ENCODE assay signal across 1 cellular context in the genomic region with DNA sequence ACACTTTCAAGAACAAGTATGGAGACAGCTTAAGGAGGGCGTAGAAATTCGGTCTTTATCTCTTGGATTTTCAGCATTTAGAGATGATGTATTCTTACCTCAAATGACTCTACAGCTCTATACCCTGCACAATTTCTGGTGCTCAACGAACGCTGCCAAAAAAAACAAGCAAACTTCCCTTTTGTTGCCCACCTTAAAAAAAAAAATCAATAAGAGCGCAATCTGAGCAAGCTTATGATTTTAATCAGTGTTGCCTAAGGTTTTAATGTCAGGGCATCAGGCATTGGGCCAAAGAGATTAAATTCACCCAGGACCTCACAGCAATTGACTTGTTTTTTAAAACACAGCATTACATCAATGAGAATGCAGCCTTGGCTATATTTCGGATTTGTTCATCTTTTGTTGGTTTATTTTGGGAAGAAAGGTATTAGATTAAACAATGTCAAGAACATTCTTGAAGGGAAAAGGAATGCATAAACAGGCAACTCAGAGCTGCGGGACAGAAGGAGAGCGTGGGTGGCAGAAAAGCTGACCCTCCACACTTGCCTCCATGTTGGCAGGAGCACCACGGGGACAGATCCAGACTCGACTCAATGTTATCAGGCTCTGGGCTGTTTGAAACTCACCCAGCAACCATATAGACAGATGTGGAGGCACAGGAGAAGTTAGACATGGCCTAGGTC.
TF ChIP-seq lines count a peak whose summit lies in the region.

No MANE protein-coding gene starts in this region.

TF ChIP-seq in GM23338, 12 proteins besides CTCF, POLR2A, EP300 and RAD21 (continued from another document):
- TF ChIP-seq, protein P1, sequence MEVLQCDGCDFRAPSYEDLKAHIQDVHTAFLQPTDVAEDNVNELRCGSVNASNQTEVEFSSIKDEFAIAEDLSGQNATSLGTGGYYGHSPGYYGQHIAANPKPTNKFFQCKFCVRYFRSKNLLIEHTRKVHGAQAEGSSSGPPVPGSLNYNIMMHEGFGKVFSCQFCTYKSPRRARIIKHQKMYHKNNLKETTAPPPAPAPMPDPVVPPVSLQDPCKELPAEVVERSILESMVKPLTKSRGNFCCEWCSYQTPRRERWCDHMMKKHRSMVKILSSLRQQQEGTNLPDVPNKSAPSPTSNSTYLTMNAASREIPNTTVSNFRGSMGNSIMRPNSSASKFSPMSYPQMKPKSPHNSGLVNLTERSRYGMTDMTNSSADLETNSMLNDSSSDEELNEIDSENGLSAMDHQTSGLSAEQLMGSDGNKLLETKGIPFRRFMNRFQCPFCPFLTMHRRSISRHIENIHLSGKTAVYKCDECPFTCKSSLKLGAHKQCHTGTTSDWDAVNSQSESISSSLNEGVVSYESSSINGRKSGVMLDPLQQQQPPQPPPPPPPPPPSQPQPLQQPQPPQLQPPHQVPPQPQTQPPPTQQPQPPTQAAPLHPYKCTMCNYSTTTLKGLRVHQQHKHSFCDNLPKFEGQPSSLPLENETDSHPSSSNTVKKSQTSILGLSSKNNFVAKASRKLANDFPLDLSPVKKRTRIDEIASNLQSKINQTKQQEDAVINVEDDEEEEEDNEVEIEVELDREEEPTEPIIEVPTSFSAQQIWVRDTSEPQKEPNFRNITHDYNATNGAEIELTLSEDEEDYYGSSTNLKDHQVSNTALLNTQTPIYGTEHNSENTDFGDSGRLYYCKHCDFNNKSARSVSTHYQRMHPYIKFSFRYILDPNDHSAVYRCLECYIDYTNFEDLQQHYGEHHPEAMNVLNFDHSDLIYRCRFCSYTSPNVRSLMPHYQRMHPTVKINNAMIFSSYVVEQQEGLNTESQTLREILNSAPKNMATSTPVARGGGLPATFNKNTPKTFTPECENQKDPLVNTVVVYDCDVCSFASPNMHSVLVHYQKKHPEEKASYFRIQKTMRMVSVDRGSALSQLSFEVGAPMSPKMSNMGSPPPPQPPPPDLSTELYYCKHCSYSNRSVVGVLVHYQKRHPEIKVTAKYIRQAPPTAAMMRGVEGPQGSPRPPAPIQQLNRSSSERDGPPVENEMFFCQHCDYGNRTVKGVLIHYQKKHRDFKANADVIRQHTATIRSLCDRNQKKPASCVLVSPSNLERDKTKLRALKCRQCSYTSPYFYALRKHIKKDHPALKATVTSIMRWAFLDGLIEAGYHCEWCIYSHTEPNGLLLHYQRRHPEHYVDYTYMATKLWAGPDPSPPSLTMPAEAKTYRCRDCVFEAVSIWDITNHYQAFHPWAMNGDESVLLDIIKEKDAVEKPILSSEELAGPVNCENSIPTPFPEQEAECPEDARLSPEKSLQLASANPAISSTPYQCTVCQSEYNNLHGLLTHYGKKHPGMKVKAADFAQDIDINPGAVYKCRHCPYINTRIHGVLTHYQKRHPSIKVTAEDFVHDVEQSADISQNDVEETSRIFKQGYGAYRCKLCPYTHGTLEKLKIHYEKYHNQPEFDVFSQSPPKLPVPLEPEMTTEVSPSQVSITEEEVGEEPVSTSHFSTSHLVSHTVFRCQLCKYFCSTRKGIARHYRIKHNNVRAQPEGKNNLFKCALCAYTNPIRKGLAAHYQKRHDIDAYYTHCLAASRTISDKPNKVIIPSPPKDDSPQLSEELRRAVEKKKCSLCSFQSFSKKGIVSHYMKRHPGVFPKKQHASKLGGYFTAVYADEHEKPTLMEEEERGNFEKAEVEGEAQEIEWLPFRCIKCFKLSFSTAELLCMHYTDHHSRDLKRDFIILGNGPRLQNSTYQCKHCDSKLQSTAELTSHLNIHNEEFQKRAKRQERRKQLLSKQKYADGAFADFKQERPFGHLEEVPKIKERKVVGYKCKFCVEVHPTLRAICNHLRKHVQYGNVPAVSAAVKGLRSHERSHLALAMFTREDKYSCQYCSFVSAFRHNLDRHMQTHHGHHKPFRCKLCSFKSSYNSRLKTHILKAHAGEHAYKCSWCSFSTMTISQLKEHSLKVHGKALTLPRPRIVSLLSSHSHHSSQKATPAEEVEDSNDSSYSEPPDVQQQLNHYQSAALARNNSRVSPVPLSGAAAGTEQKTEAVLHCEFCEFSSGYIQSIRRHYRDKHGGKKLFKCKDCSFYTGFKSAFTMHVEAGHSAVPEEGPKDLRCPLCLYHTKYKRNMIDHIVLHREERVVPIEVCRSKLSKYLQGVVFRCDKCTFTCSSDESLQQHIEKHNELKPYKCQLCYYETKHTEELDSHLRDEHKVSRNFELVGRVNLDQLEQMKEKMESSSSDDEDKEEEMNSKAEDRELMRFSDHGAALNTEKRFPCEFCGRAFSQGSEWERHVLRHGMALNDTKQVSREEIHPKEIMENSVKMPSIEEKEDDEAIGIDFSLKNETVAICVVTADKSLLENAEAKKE (CRISPR knock-in tag; IDR thresholded peaks at IDR 0.05): no peak
- TF ChIP-seq CREB1 (CRISPR knock-in tag; IDR thresholded peaks at IDR 0.05; ENCODE audit: low read depth): no peak
- TF ChIP-seq ZNF331 (CRISPR knock-in tag; IDR thresholded peaks at IDR 0.05; ENCODE audit: low read depth): no peak
- TF ChIP-seq, protein P2, sequence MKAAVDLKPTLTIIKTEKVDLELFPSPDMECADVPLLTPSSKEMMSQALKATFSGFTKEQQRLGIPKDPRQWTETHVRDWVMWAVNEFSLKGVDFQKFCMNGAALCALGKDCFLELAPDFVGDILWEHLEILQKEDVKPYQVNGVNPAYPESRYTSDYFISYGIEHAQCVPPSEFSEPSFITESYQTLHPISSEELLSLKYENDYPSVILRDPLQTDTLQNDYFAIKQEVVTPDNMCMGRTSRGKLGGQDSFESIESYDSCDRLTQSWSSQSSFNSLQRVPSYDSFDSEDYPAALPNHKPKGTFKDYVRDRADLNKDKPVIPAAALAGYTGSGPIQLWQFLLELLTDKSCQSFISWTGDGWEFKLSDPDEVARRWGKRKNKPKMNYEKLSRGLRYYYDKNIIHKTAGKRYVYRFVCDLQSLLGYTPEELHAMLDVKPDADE (IDR thresholded peaks at IDR 0.05): no peak
- TF ChIP-seq JUNB (IDR thresholded peaks at IDR 0.05; ENCODE audit: unreplicated experiment): no peak
- no peak for TF ChIP-seq POLR2AphosphoS5 (IDR thresholded peaks at IDR 0.05; ENCODE audit: low read depth)
- TF ChIP-seq STAT1 (IDR thresholded peaks at IDR 0.05; ENCODE audit: unreplicated experiment): no peak
